ENCODE assay signal across 22 cellular contexts in genomic region chr1:244118087-244118761, GRCh38.
DNase-seq lines count a peak whose midpoint lies in the region; ATAC-seq and TF ChIP-seq lines count a peak whose summit lies in the region.
"Had no signal": no experiment of that assay in that cellular context is flagged by ENCODE, and none has a peak within 500 bp of the region (broad histone marks: within the 10 kb centered on the region; RNA-seq: fewer than 3 reads in every experiment).

No MANE protein-coding gene starts in this region.

- no peak overlapping the region for H3K4me2 ChIP-seq in SK-N-SH

- no peaks in the 10 kb centered on the region for H4K20me1 ChIP-seq in SK-N-SH (ENCODE audit: insufficient read depth)

- ATAC-seq in left lobe of liver (peak; percentile 85), HG03139 (IDR thresholded peaks at IDR 0.05; ENCODE audit: unreplicated experiment) (no peak)
- ATAC-seq: activated CD4-positive, alpha-beta T cell treated with anti-CD3 and anti-CD28 coated beads for 36 hours; activated CD8-positive, alpha-beta memory T cell treated with anti-CD3 and anti-CD28 coated beads, Interleukin-2, amount 10 ng/mL, durations not matched to agents 7 days and 5 days; left ventricle myocardium superior had no signal

- H3K9ac ChIP-seq in SK-N-SH (no peak overlapping the region), skeletal muscle tissue (ENCODE audit: low read depth in 1 of 3, low read length in 3 of 3) (peak overlapping the region in 2 of 3 donors; percentile 40 to 63)

- no peaks in the 10 kb centered on the region for H3K36me3 ChIP-seq in SK-N-SH (replicated peaks in 1 of 2; ENCODE audit: control insufficient read depth in 1 of 2, insufficient read depth in 2 of 2, low read length in 1 of 2)
- H3K36me3 ChIP-seq in skeletal muscle tissue (ENCODE audit: control insufficient read depth in 3 of 3, insufficient read depth in 3 of 3, low read length in 3 of 3): no peaks in the 10 kb centered on the region
- H3K36me3 ChIP-seq: HAP-1, tibial nerve had no signal

- 63% methylated on average over 16 of the region's 16 CpGs for WGBS in SK-N-SH (ENCODE audit: low lambda C conversion rate)

- no peak overlapping the region for H2AFZ ChIP-seq in SK-N-SH (ENCODE audit: low read depth)

- peaks cover 24% of the 10 kb centered on the region for H3F3A ChIP-seq in SK-N-SH (replicated peaks; ENCODE audit: insufficient read depth)

- no peak overlapping the region for H3K4me3 ChIP-seq in SK-N-SH (ENCODE audit: low read depth in 2 of 2, low read length in 1 of 2)
- peak overlapping the region; percentile 56 to 64 (median 57) for H3K4me3 ChIP-seq in skeletal muscle tissue (ENCODE audit: low read length in 3 of 3)
- H3K4me3 ChIP-seq: HAP-1, tibial nerve had no signal

- no peak for TF ChIP-seq CTCF in SK-N-SH (IDR thresholded peaks at IDR 0.05)

- H3K4me1 ChIP-seq in SK-N-SH (ENCODE audit: control insufficient read depth in 1 of 2, insufficient read depth in 2 of 2, low read depth in 1 of 2, low read length in 1 of 2) (peaks cover 7 to 22% of the 10 kb centered on the region in 2 experiments; a peak in 3 of 4 replicates), skeletal muscle tissue (ENCODE audit: control insufficient read depth in 3 of 3, insufficient read depth in 3 of 3, low read length in 3 of 3) (peaks cover 3 to 6% (median 4%) of the 10 kb centered on the region in 3 donors)
- H3K4me1 ChIP-seq: HAP-1, tibial nerve had no signal

- H3K9me3 ChIP-seq in SK-N-SH: no peaks in the 10 kb centered on the region
- no peaks in the 10 kb centered on the region for H3K9me3 ChIP-seq in skeletal muscle tissue (ENCODE audit: control insufficient read depth in 3 of 3, low read length in 3 of 3)
- H3K9me3 ChIP-seq: HAP-1 had no signal

- TF ChIP-seq RAD21 in SK-N-SH (IDR thresholded peaks at IDR 0.05; ENCODE audit: low read length): no peak

- TF ChIP-seq EP300 in SK-N-SH (IDR thresholded peaks at IDR 0.05; ENCODE audit: borderline replicate concordance in 1 of 2, low read depth in 1 of 2, low read length in 1 of 2): no peak

- DNase-seq in DMS79 treated with DMSO at 0.1 percent for 48 hours (lab: John Stamatoyannopoulos, UW) (peak; percentile 22), DMS79 (lab: John Stamatoyannopoulos, UW) (no peak), SK-N-SH (peak; percentile 43), left lobe of liver (ENCODE audit: low spot score) (no peak), D341Med (ENCODE audit: low spot score) (no peak), NCI-H345 (lab: John Stamatoyannopoulos, UW) (no peak)
- DNase-seq: 8988T; activated CD4-positive, alpha-beta T cell treated with anti-CD3 and anti-CD28 coated beads for 36 hours; activated CD8-positive, alpha-beta memory T cell treated with anti-CD3 and anti-CD28 coated beads, Interleukin-2, amount 10 ng/mL, durations not matched to agents 7 days and 5 days; activated gamma-delta T cell; central memory CD4-positive, alpha-beta T cell; DND-41; left ventricle myocardium superior; NCI-H510A; OCI-M1; SIG-M5; stimulated activated naive CD4-positive, alpha-beta T cell had no signal

- no peak overlapping the region for H3K27ac ChIP-seq in SK-N-SH (ENCODE audit: low read depth in 2 of 2, low read length in 1 of 2)
- no peak overlapping the region for H3K27ac ChIP-seq in skeletal muscle tissue (ENCODE audit: low read depth, low read length)
- H3K27ac ChIP-seq: C4-2B, tibial nerve had no signal

- H3K27me3 ChIP-seq in SK-N-SH (ENCODE audit: insufficient read depth) (no peaks in the 10 kb centered on the region), skeletal muscle tissue (ENCODE audit: control insufficient read depth in 3 of 3, insufficient read depth in 3 of 3, low read length in 3 of 3) (no peaks in the 10 kb centered on the region)

- H3K79me2 ChIP-seq in SK-N-SH (ENCODE audit: insufficient read depth): no peaks in the 10 kb centered on the region

- H3K9me2 ChIP-seq in SK-N-SH: no peaks in the 10 kb centered on the region

- POLR2A ChIA-PET in SK-N-SH (lab: Yijun Ruan, JAX): no interaction called here

- CTCF ChIA-PET in SK-N-SH (lab: Yijun Ruan, JAX): interaction anchor here (1.1 kb wide), 1 partner anchor 45 kb away, joined by 3 read pairs; no protein-coding TSS in a partner anchor

TF ChIP-seq in SK-N-SH, 30 proteins besides CTCF, POLR2A, EP300 and RAD21:
- peak; percentile 45; the same call in 1 of the 2 replicates for TF ChIP-seq MXI1 (IDR thresholded peaks at IDR 0.05; ENCODE audit: low read depth, low read length)
- TF ChIP-seq, protein P1, sequence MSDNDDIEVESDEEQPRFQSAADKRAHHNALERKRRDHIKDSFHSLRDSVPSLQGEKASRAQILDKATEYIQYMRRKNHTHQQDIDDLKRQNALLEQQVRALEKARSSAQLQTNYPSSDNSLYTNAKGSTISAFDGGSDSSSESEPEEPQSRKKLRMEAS (IDR thresholded peaks at IDR 0.05; ENCODE audit: low read depth): no peak

Comparison
In these comparisons a context has a peak if more than half of its experiments do, and no peak if none do; other contexts are left out.
1. DNase-seq: peak in DMS79 treated with DMSO at 0.1 percent for 48 hours (single experiment) and SK-N-SH (single experiment); none in DMS79 (single experiment), left lobe of liver (single experiment), D341Med (single experiment) and NCI-H345 (single experiment).
2. H3K4me3 ChIP-seq: peak in skeletal muscle tissue (3 of 3); none in SK-N-SH (0 of 2).